Comparison of ENCODE assay signal across 1 cellular context in genomic region chr1:24529292-24529691, GRCh38.
A peak's percentile ranks its signal among the peaks of the same experiment; 100 is the strongest.
TF ChIP-seq lines count a peak whose summit lies in the region.

No MANE protein-coding gene starts in this region.

TF ChIP-seq in HepG2, 621 proteins besides CTCF, POLR2A, EP300 and RAD21:
- peak; percentile 79 for TF ChIP-seq ZNF362 (CRISPR knock-in tag; IDR thresholded peaks at IDR 0.05; ENCODE audit: borderline replicate concordance)
